Comparison of ENCODE assay signal across 8 cellular contexts in the genomic region with DNA sequence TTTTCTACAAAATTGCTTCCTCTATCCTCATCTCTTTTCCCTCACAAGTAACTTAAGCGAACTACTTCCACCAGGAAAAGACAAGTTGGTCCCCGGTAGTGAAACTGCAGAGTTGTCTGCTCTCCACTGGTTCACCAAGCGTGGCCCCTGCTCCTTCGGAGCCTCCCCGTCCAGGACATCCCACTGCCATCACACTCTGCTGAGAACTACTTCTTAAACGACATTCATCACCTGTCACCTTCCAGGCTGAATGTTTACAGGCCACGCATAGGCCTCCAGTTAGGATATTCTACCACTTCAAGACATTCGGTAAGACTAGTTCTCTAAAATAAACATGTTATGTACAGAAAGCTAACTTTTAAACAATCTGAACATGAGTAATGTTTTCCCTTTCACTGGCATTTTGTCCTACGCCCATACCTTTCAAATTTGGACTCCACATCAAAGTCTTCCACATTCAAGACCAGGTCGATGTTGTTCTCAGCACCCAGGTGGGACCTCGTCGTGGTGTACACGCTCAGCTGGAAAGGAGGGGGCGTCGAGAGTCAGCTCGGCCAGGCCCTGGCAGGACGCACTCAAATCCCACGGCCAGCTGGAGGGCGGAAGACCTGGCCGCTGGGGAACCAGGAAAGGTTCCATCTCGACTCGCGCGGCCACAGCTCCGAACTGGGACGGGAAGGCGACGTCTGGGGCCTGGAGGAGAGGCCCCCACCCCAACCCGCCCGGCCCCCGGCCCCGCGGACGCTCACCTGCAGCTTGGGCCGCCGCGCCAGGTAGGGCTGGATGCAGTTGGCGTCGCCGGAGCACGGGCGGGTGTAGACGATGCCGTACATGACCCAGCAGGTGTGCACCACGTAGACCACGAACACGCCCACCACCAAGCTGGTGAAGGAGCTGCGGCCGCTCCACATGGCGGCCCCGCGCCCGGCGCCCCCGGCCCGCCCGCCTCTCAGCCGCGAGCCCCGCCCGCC. TPM values are rescaled to one million over a fixed set of nuclear protein-coding genes. Genes with fewer than 3 reads are reported as not detected.
DNase-seq lines count a peak whose midpoint lies in the region; ATAC-seq lines count a peak whose summit lies in the region.

No MANE protein-coding gene starts in this region.

- H3K4me1 Mint-ChIP-seq in T-helper 2 cell treated with Interferon-gamma antibody and Interleukin-4, amounts not matched to agents 5 μg/mL and 100 μg/mL, for 36 hours (ENCODE audit: low read depth): peaks cover 18% of the 10 kb centered on the region
- H3K4me1 Mint-ChIP-seq in effector memory CD8-positive, alpha-beta T cell (ENCODE audit: low read depth in 2 of 2): peaks cover 20% of the 10 kb centered on the region in 2 donors
- peaks cover 16 to 18% of the 10 kb centered on the region in 2 donors for H3K4me1 Mint-ChIP-seq in natural killer cell treated with Interleukin-12 subunit alpha and Interleukin-12 subunit beta and Interleukin-15 and Interleukin-18, amount 100 ng/mL, for 72 hours (ENCODE audit: low read depth in 2 of 2)

- no peaks in the 10 kb centered on the region for H3K27me3 Mint-ChIP-seq in T-helper 2 cell treated with Interferon-gamma antibody and Interleukin-4, amounts not matched to agents 5 μg/mL and 100 μg/mL, for 36 hours (ENCODE audit: low read depth)
- no peaks in the 10 kb centered on the region for H3K27me3 Mint-ChIP-seq in effector memory CD8-positive, alpha-beta T cell
- no peaks in the 10 kb centered on the region for H3K27me3 Mint-ChIP-seq in natural killer cell treated with Interleukin-12 subunit alpha and Interleukin-12 subunit beta and Interleukin-15 and Interleukin-18, amount 100 ng/mL, for 72 hours

- ATAC-seq in GM18867 (IDR thresholded peaks at IDR 0.05; ENCODE audit: unreplicated experiment): peak; percentile 23
- peak; percentile 8 for ATAC-seq in HG03139 (IDR thresholded peaks at IDR 0.05; ENCODE audit: unreplicated experiment)
- peak; percentile 47 for ATAC-seq in effector memory CD8-positive, alpha-beta T cell (replicated peaks)
- ATAC-seq in natural killer cell treated with Interleukin-12 subunit alpha and Interleukin-12 subunit beta and Interleukin-15 and Interleukin-18, amount 100 ng/mL, for 72 hours: peak in 1 of 2 donors; percentile 3

- peak overlapping the region; percentile 86 for H3K4me3 Mint-ChIP-seq in T-helper 2 cell treated with Interferon-gamma antibody and Interleukin-4, amounts not matched to agents 5 μg/mL and 100 μg/mL, for 36 hours
- peak overlapping the region; percentile 84 to 87 for H3K4me3 Mint-ChIP-seq in effector memory CD8-positive, alpha-beta T cell
- H3K4me3 Mint-ChIP-seq in natural killer cell treated with Interleukin-12 subunit alpha and Interleukin-12 subunit beta and Interleukin-15 and Interleukin-18, amount 100 ng/mL, for 72 hours: peak overlapping the region; percentile 97

- peak overlapping the region; percentile 85 for H3K27ac Mint-ChIP-seq in T-helper 2 cell treated with Interferon-gamma antibody and Interleukin-4, amounts not matched to agents 5 μg/mL and 100 μg/mL, for 36 hours
- peak overlapping the region; percentile 80 to 86 for H3K27ac Mint-ChIP-seq in effector memory CD8-positive, alpha-beta T cell
- H3K27ac Mint-ChIP-seq in natural killer cell treated with Interleukin-12 subunit alpha and Interleukin-12 subunit beta and Interleukin-15 and Interleukin-18, amount 100 ng/mL, for 72 hours: peak overlapping the region; percentile 80 to 83

- DNase-seq in 8988T: peak; percentile 76
- peak; percentile 26 for DNase-seq in T-helper 2 cell treated with Interferon-gamma antibody and Interleukin-4, amounts not matched to agents 5 μg/mL and 100 μg/mL, for 36 hours (ENCODE audit: low spot score)
- DNase-seq in effector memory CD8-positive, alpha-beta T cell: no peak
- DNase-seq in natural killer cell treated with Interleukin-12 subunit alpha and Interleukin-12 subunit beta and Interleukin-15 and Interleukin-18, amount 100 ng/mL, for 72 hours (ENCODE audit: low spot score): peak; percentile 29
- no peak for DNase-seq in NCI-H2107 (lab: John Stamatoyannopoulos, UW)
- no peak for DNase-seq in T-helper 9 cell

- H3K36me3 Mint-ChIP-seq in T-helper 2 cell treated with Interferon-gamma antibody and Interleukin-4, amounts not matched to agents 5 μg/mL and 100 μg/mL, for 36 hours (ENCODE audit: low read depth): peaks cover 31% of the 10 kb centered on the region
- H3K36me3 Mint-ChIP-seq in effector memory CD8-positive, alpha-beta T cell (ENCODE audit: insufficient read depth): peaks cover 26% of the 10 kb centered on the region
- peaks cover 13% of the 10 kb centered on the region for H3K36me3 Mint-ChIP-seq in natural killer cell treated with Interleukin-12 subunit alpha and Interleukin-12 subunit beta and Interleukin-15 and Interleukin-18, amount 100 ng/mL, for 72 hours

- H3K9me3 Mint-ChIP-seq in T-helper 2 cell treated with Interferon-gamma antibody and Interleukin-4, amounts not matched to agents 5 μg/mL and 100 μg/mL, for 36 hours: no peaks in the 10 kb centered on the region
- H3K9me3 Mint-ChIP-seq in effector memory CD8-positive, alpha-beta T cell: no peaks in the 10 kb centered on the region
- H3K9me3 Mint-ChIP-seq in natural killer cell treated with Interleukin-12 subunit alpha and Interleukin-12 subunit beta and Interleukin-15 and Interleukin-18, amount 100 ng/mL, for 72 hours: no peaks in the 10 kb centered on the region

RNA-seq across cellular contexts. Expression of gene CLPTM1L, which starts 0.7 kb away (rescaled TPM):
- 100 to 1,000 TPM; 112 to 178 TPM for total RNA-seq in natural killer cell treated with Interleukin-12 subunit alpha and Interleukin-12 subunit beta and Interleukin-15 and Interleukin-18, amount 100 ng/mL, for 72 hours

RNA-seq across cellular contexts. Expression of gene TERT, which starts 49.3 kb away (rescaled TPM):
- total RNA-seq in natural killer cell treated with Interleukin-12 subunit alpha and Interleukin-12 subunit beta and Interleukin-15 and Interleukin-18, amount 100 ng/mL, for 72 hours: 1 to 10 TPM in 1 of 2 donors, not detected in 1; 1.3 TPM

Comparison
In these comparisons a context has a peak if more than half of its experiments do, and no peak if none do; other contexts are left out.
1. DNase-seq: peak in 8988T (single experiment), T-helper 2 cell treated with Interferon-gamma antibody and Interleukin-4, amounts not matched to agents 5 μg/mL and 100 μg/mL, for 36 hours (single experiment) and natural killer cell treated with Interleukin-12 subunit alpha and Interleukin-12 subunit beta and Interleukin-15 and Interleukin-18, amount 100 ng/mL, for 72 hours (single experiment); none in effector memory CD8-positive, alpha-beta T cell (0 of 3), NCI-H2107 (single experiment) and T-helper 9 cell (single experiment).
2. Peak in every context shown above with its lines, with median percentiles within 50 percentile points of each other: H3K27ac Mint-ChIP-seq and H3K4me3 Mint-ChIP-seq.